24 cellular contexts compared by ENCODE assay signal in genomic region chr2:125746321-125746983, GRCh38.
"Had no signal": no experiment of that assay in that cellular context is flagged by ENCODE, and none has a peak within 500 bp of the region (broad histone marks: within the 10 kb centered on the region; RNA-seq: fewer than 3 reads in every experiment).

No MANE protein-coding gene starts in this region.

- H3K9me3 Mint-ChIP-seq: activated B cell treated with CpG ODN at 0.5 μM for 24 hours; activated T-helper 2 cell treated with anti-CD3 and anti-CD28 coated beads, Interferon-gamma antibody, Interleukin-2, Interleukin-4, amounts not matched to agents 10 μg/mL and 5 μg/mL and 100 μg/mL, durations not matched to agents 14 hours and 24 hours and 36 hours; central memory CD8-positive, alpha-beta T cell; nephron progenitor cell had no signal

- H3K4me1 ChIP-seq: adrenal gland, ascending aorta, esophagus muscularis mucosa, gastrocnemius medialis had no signal

- ATAC-seq: activated CD4-positive, alpha-beta T cell treated with anti-CD3 and anti-CD28 coated beads for 36 hours; gastrocnemius medialis; left ventricle myocardium superior; T-helper 17 cell had no signal

- H3K4me3 Mint-ChIP-seq: activated B cell treated with CpG ODN at 0.5 μM for 24 hours; activated CD4-positive, alpha-beta T cell treated with anti-CD3 and anti-CD28 coated beads for 36 hours; activated naive CD8-positive, alpha-beta T cell; activated T-cell treated with anti-CD3 and anti-CD28 coated beads, Interleukin-2, amount 50 U/mL, for 24 hours; central memory CD8-positive, alpha-beta T cell; nephron progenitor cell; T-helper 17 cell had no signal

- H3K36me3 Mint-ChIP-seq: activated naive CD8-positive, alpha-beta T cell had no signal

- H3K27ac Mint-ChIP-seq: activated B cell treated with CpG ODN at 0.5 μM for 24 hours; activated CD4-positive, alpha-beta T cell treated with anti-CD3 and anti-CD28 coated beads for 36 hours; activated naive CD8-positive, alpha-beta T cell; activated T-cell treated with anti-CD3 and anti-CD28 coated beads, Interleukin-2, amount 50 U/mL, for 24 hours; activated T-helper 2 cell treated with anti-CD3 and anti-CD28 coated beads, Interferon-gamma antibody, Interleukin-2, Interleukin-4, amounts not matched to agents 10 μg/mL and 5 μg/mL and 100 μg/mL, durations not matched to agents 14 hours and 24 hours and 36 hours; nephron progenitor cell; T-helper 17 cell had no signal

- H3K9me3 ChIP-seq: adrenal gland, ascending aorta, esophagus muscularis mucosa, gastrocnemius medialis, thoracic aorta had no signal

- H3K4me1 Mint-ChIP-seq: activated B cell treated with CpG ODN at 0.5 μM for 24 hours; activated CD4-positive, alpha-beta T cell treated with anti-CD3 and anti-CD28 coated beads for 36 hours; central memory CD8-positive, alpha-beta T cell; T-helper 17 cell had no signal

- H3K27me3 Mint-ChIP-seq: activated B cell treated with CpG ODN at 0.5 μM for 24 hours; activated CD4-positive, alpha-beta T cell treated with anti-CD3 and anti-CD28 coated beads for 36 hours; activated naive CD8-positive, alpha-beta T cell; activated T-cell treated with anti-CD3 and anti-CD28 coated beads, Interleukin-2, amount 50 U/mL, for 24 hours; central memory CD8-positive, alpha-beta T cell; T-helper 17 cell had no signal

- H3K27ac ChIP-seq: adrenal gland, ascending aorta, brain microvascular endothelial cell, esophagus muscularis mucosa, gastrocnemius medialis, thoracic aorta had no signal

- H3K36me3 ChIP-seq: adrenal gland, ascending aorta, brain microvascular endothelial cell, esophagus muscularis mucosa, gastrocnemius medialis, thoracic aorta had no signal

- H3K4me3 ChIP-seq: adrenal gland, ascending aorta, esophagus muscularis mucosa, gastrocnemius medialis, thoracic aorta had no signal

- DNase-seq: activated B cell treated with CpG ODN at 0.5 μM for 24 hours; activated CD4-positive, alpha-beta T cell treated with anti-CD3 and anti-CD28 coated beads for 36 hours; activated CD4-positive, alpha-beta T cell treated with anti-CD3 and anti-CD28 coated beads, Interleukin-2, amount 50 U/mL, for 4 hours; activated CD8-positive, alpha-beta memory T cell treated with anti-CD3 and anti-CD28 coated beads for 24 hours; activated CD8-positive, alpha-beta memory T cell treated with anti-CD3 and anti-CD28 coated beads, Interleukin-2, amount 50 U/mL, for 4 hours; activated naive CD4-positive, alpha-beta T cell; activated T-cell treated with anti-CD3 and anti-CD28 coated beads, Interleukin-2, amount 50 U/mL, for 24 hours; adrenal gland; brain microvascular endothelial cell; effector memory CD4-positive, alpha-beta T cell; gastrocnemius medialis; left ventricle myocardium superior; mammary epithelial cell; nephron progenitor cell; retina; stimulated activated CD4-positive, alpha-beta T cell treated with anti-CD3 and anti-CD28 coated beads, Interleukin-4, amount 100 ng/mL, for 1 hour; stimulated activated naive CD4-positive, alpha-beta T cell treated with Interleukin-2 at 50 U/mL for 16 hours; T-helper 17 cell had no signal

- H3K27me3 ChIP-seq: adrenal gland, ascending aorta, brain microvascular endothelial cell, esophagus muscularis mucosa, gastrocnemius medialis had no signal
